In the genomic region with DNA sequence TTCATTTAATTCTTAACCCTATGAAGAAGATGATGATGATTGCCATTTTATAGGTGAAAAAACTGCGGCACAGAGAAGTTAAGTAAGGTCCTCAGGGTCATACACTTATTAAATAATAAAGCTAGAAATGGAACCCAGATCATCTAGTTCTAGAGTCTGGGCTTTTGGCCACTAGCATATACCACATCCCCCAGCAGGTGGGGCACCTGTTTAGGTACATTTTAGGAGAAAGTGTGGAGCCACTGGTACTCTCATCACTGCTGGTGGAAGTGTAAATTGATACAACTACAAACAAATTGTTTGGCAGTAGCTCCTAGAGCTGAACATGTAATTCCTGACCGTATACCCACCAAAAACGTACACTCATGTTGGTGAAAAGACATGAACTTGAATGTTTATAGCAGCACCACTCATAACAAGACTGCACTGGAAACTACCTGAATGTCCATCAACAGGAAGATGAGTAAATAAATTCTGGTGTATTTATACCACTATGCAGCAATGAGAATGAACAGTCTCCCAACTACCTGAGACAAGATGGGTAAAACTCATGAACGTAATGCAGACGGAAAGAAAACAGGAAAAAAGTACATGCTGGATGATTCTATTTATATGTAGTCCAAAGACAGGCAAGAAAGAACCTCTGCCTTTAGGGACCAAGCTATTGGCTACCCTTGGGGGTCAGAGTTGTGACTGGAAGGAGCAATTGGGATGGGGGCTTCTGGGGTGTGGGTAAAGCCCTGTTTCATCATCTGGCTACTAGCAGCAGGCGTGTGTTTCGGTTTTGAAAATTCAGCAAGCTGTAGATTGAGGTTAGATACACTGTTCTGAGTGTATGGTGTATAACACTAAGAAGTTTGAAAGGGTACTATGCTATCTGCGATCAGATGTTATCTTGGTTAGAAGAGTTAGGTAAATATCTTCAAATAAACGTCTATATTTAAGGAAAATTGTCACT, we compare ENCODE assay signal across 1 cellular context.
TF ChIP-seq lines count a peak whose summit lies in the region.

No MANE protein-coding gene starts in this region.

TF ChIP-seq in GM12878, 131 proteins besides CTCF, POLR2A, EP300 and RAD21 (continued from another document):
- no peak for TF ChIP-seq ESRRA (IDR thresholded peaks at IDR 0.05; ENCODE audit: low read length)
- TF ChIP-seq, protein P1, sequence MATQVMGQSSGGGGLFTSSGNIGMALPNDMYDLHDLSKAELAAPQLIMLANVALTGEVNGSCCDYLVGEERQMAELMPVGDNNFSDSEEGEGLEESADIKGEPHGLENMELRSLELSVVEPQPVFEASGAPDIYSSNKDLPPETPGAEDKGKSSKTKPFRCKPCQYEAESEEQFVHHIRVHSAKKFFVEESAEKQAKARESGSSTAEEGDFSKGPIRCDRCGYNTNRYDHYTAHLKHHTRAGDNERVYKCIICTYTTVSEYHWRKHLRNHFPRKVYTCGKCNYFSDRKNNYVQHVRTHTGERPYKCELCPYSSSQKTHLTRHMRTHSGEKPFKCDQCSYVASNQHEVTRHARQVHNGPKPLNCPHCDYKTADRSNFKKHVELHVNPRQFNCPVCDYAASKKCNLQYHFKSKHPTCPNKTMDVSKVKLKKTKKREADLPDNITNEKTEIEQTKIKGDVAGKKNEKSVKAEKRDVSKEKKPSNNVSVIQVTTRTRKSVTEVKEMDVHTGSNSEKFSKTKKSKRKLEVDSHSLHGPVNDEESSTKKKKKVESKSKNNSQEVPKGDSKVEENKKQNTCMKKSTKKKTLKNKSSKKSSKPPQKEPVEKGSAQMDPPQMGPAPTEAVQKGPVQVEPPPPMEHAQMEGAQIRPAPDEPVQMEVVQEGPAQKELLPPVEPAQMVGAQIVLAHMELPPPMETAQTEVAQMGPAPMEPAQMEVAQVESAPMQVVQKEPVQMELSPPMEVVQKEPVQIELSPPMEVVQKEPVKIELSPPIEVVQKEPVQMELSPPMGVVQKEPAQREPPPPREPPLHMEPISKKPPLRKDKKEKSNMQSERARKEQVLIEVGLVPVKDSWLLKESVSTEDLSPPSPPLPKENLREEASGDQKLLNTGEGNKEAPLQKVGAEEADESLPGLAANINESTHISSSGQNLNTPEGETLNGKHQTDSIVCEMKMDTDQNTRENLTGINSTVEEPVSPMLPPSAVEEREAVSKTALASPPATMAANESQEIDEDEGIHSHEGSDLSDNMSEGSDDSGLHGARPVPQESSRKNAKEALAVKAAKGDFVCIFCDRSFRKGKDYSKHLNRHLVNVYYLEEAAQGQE (IDR thresholded peaks at IDR 0.05; ENCODE audit: low read depth, low read length) = no peak
- TF ChIP-seq, protein P2, sequence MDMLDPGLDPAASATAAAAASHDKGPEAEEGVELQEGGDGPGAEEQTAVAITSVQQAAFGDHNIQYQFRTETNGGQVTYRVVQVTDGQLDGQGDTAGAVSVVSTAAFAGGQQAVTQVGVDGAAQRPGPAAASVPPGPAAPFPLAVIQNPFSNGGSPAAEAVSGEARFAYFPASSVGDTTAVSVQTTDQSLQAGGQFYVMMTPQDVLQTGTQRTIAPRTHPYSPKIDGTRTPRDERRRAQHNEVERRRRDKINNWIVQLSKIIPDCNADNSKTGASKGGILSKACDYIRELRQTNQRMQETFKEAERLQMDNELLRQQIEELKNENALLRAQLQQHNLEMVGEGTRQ (IDR thresholded peaks at IDR 0.05; ENCODE audit: borderline replicate concordance, low read depth, low read length) = no peak
- TF ChIP-seq MXI1 (IDR thresholded peaks at IDR 0.05; ENCODE audit: low read depth, low read length) = no peak
- TF ChIP-seq CBX3 (IDR thresholded peaks at IDR 0.05; ENCODE audit: borderline replicate concordance, low read depth) = no peak
- TF ChIP-seq, protein P3, sequence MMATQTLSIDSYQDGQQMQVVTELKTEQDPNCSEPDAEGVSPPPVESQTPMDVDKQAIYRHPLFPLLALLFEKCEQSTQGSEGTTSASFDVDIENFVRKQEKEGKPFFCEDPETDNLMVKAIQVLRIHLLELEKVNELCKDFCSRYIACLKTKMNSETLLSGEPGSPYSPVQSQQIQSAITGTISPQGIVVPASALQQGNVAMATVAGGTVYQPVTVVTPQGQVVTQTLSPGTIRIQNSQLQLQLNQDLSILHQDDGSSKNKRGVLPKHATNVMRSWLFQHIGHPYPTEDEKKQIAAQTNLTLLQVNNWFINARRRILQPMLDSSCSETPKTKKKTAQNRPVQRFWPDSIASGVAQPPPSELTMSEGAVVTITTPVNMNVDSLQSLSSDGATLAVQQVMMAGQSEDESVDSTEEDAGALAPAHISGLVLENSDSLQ (IDR thresholded peaks at IDR 0.05) = peak; percentile 62
- TF ChIP-seq SIN3A (IDR thresholded peaks at IDR 0.05; ENCODE audit: low read depth, low read length) = no peak
- TF ChIP-seq CHD4 (IDR thresholded peaks at IDR 0.05) = no peak
- TF ChIP-seq RAD51 (IDR thresholded peaks at IDR 0.05) = no peak
- no peak for TF ChIP-seq CEBPB (IDR thresholded peaks at IDR 0.05; ENCODE audit: borderline replicate concordance in 1 of 2, low read depth in 2 of 2, low read length in 2 of 2)
- TF ChIP-seq SREBF2 (IDR thresholded peaks at IDR 0.05; ENCODE audit: low read length) = no peak
- no peak for TF ChIP-seq MTA3 (IDR thresholded peaks at IDR 0.05; ENCODE audit: borderline replicate concordance, low read length)
- TF ChIP-seq SMC3 (IDR thresholded peaks at IDR 0.05; ENCODE audit: borderline replicate concordance, low read length) = peak; percentile 37; the same call in 1 of the 2 replicates
- TF ChIP-seq BRCA1 (IDR thresholded peaks at IDR 0.05; ENCODE audit: low read depth, low read length) = no peak
- TF ChIP-seq SUZ12 (IDR thresholded peaks at IDR 0.05; ENCODE audit: unreplicated experiment) = no peak
- TF ChIP-seq BMI1 (IDR thresholded peaks at IDR 0.05; ENCODE audit: borderline replicate concordance) = no peak
- TF ChIP-seq, protein P4, sequence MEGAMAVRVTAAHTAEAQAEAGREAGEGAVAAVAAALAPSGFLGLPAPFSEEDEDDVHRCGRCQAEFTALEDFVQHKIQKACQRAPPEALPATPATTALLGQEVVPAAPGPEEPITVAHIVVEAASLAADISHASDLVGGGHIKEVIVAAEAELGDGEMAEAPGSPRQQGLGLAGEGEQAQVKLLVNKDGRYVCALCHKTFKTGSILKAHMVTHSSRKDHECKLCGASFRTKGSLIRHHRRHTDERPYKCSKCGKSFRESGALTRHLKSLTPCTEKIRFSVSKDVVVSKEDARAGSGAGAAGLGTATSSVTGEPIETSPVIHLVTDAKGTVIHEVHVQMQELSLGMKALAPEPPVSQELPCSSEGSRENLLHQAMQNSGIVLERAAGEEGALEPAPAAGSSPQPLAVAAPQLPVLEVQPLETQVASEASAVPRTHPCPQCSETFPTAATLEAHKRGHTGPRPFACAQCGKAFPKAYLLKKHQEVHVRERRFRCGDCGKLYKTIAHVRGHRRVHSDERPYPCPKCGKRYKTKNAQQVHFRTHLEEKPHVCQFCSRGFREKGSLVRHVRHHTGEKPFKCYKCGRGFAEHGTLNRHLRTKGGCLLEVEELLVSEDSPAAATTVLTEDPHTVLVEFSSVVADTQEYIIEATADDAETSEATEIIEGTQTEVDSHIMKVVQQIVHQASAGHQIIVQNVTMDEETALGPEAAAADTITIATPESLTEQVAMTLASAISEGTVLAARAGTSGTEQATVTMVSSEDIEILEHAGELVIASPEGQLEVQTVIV (IDR thresholded peaks at IDR 0.05; ENCODE audit: borderline replicate concordance, partially characterized antibody) = no peak
TF ChIP-seq in GM12878: peak in this region for 20.
